ENCODE assay signal across 1 cellular context in the genomic region with DNA sequence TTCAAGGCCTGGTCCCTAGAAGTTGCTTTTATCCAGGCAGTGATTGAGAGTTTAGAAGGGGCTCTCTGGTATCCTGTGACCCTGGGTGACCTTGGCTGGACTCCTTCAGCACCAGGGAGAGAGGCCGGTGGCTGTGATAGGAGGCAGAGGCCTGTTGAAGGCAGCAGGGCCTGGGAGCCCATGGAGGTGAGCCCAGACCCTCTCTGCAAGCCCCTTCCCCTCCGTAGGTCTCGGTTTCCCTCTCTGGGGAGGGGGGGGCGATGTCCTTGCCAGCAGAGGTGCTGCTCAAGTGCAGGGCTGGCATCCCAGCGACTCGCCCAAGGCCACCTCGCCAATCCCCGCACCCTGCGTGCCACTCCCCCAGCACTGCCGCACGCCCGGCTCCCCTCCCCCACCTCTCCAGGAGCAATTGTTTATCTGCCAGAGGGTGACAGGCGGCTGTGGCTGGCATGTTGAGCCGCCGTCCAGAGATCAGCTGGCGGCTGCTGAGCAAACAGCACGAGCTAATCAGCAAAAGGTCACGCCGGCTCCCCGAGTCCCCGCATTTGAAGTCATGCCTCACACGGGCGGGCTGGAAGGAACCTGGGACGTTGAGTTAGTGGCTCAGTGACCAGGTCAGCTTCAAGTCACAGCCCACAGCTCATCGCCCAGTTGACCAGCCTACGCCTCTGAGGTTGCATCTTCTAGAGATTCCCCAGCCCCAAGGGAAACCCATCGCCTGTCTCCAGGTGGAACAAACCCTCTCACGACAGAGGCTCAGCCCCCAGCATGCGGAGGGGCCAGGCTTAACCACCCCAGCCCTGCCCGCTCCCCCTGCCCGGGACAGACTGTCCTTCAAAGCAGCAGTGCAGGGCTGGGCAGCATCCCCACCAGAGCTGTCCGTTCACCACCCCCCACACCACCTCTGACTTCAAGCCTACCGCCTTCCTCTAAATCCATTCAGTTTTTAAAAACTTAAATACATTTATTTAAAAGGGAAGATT.
TF ChIP-seq lines count a peak whose summit lies in the region.

No MANE protein-coding gene starts in this region.

TF ChIP-seq in HepG2, 621 proteins besides CTCF, POLR2A, EP300 and RAD21 (continued from another document):
- TF ChIP-seq RBM39 (IDR thresholded peaks at IDR 0.05; ENCODE audit: low read depth, low read length, poor library complexity, severe bottlenecking) (no peak), IKZF4 (CRISPR knock-in tag; IDR thresholded peaks at IDR 0.05; ENCODE audit: borderline replicate concordance, low read depth, not compliant biosample characterization) (no peak), ZNF235 (CRISPR knock-in tag; IDR thresholded peaks at IDR 0.05; ENCODE audit: borderline replicate concordance) (peak; percentile 82; the same call in 1 of the 2 replicates), ZNF430 (CRISPR knock-in tag; IDR thresholded peaks at IDR 0.05) (peak; percentile 98), STAT6 (CRISPR knock-in tag; IDR thresholded peaks at IDR 0.05; ENCODE audit: borderline replicate concordance) (peak; percentile 94), THRA (CRISPR knock-in tag; IDR thresholded peaks at IDR 0.05; ENCODE audit: borderline replicate concordance) (peak; percentile 79), ZMYM4 (CRISPR knock-in tag; IDR thresholded peaks at IDR 0.05) (peak; percentile 82; the same call in 1 of the 2 replicates), STAG1 (CRISPR knock-in tag; IDR thresholded peaks at IDR 0.05) (no peak; the same call in 1 of the 2 replicates), ZNF501 (CRISPR knock-in tag; IDR thresholded peaks at IDR 0.05) (peak; percentile 91), TMF1 (CRISPR knock-in tag; IDR thresholded peaks at IDR 0.05; ENCODE audit: low read depth) (peak; percentile 89), NCOA1 (CRISPR knock-in tag; IDR thresholded peaks at IDR 0.05) (peak; percentile 99), ZNF318 (CRISPR knock-in tag; IDR thresholded peaks at IDR 0.05) (no peak), ZNF136 (CRISPR knock-in tag; IDR thresholded peaks at IDR 0.05; ENCODE audit: low read depth) (no peak)
- TF ChIP-seq, protein P1, sequence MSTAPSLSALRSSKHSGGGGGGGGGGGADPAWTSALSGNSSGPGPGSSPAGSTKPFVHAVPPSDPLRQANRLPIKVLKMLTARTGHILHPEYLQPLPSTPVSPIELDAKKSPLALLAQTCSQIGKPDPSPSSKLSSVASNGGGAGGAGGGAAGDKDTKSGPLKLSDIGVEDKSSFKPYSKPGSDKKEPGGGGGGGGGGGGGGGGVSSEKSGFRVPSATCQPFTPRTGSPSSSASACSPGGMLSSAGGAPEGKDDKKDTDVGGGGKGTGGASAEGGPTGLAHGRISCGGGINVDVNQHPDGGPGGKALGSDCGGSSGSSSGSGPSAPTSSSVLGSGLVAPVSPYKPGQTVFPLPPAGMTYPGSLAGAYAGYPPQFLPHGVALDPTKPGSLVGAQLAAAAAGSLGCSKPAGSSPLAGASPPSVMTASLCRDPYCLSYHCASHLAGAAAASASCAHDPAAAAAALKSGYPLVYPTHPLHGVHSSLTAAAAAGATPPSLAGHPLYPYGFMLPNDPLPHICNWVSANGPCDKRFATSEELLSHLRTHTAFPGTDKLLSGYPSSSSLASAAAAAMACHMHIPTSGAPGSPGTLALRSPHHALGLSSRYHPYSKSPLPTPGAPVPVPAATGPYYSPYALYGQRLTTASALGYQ (CRISPR knock-in tag; IDR thresholded peaks at IDR 0.05) = peak; percentile 97
- TF ChIP-seq, protein P2, sequence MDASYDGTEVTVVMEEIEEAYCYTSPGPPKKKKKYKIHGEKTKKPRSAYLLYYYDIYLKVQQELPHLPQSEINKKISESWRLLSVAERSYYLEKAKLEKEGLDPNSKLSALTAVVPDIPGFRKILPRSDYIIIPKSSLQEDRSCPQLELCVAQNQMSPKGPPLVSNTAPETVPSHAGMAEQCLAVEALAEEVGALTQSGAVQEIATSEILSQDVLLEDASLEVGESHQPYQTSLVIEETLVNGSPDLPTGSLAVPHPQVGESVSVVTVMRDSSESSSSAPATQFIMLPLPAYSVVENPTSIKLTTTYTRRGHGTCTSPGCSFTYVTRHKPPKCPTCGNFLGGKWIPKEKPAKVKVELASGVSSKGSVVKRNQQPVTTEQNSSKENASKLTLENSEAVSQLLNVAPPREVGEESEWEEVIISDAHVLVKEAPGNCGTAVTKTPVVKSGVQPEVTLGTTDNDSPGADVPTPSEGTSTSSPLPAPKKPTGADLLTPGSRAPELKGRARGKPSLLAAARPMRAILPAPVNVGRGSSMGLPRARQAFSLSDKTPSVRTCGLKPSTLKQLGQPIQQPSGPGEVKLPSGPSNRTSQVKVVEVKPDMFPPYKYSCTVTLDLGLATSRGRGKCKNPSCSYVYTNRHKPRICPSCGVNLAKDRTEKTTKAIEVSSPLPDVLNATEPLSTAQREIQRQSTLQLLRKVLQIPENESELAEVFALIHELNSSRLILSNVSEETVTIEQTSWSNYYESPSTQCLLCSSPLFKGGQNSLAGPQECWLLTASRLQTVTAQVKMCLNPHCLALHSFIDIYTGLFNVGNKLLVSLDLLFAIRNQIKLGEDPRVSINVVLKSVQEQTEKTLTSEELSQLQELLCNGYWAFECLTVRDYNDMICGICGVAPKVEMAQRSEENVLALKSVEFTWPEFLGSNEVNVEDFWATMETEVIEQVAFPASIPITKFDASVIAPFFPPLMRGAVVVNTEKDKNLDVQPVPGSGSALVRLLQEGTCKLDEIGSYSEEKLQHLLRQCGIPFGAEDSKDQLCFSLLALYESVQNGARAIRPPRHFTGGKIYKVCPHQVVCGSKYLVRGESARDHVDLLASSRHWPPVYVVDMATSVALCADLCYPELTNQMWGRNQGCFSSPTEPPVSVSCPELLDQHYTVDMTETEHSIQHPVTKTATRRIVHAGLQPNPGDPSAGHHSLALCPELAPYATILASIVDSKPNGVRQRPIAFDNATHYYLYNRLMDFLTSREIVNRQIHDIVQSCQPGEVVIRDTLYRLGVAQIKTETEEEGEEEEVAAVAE (CRISPR knock-in tag; IDR thresholded peaks at IDR 0.05; ENCODE audit: borderline replicate concordance) = peak; percentile 59; the same call in 1 of the 2 replicates
TF ChIP-seq in HepG2: peak in this region for 400.
